In the genomic region with DNA sequence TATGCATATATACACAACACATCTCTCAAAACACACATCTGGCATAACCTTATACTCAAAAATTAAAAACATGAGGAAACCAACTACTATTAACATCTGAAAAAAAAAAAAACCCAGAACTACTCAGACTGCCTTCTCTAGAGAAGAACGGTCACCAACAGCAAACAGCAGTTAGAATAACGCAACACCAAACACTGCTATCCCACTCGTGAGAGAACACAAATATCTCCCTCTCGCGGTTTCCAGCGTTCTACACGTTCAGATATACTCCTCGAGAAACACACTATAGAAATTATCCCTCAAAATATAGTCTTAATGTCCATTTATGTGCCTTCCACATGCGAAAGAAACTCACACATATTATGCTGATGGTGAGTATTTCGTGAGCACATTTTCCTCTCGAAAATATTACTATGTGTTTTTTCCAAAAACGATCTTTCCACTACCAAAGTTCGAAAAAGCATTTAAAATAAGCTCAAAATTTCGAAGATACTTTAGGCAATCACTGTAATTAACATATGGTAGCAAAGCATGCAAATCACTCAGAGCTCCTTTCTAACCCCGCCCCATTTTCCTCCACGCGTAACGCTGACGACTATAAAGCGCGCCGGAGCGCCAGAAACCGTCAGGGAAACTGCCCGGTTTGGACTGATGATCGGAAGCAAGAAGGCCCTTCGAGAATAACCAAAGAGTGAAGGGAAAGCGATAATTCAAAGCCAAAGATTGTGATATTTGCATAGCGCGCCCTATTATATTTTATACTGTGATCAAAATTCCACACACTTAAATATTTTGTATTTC, we compare ENCODE assay signal across 1 cellular context.
TF ChIP-seq lines count a peak whose summit lies in the region.

No MANE protein-coding gene starts in this region.

TF ChIP-seq in GM12878, 131 proteins besides CTCF, POLR2A, EP300 and RAD21 (continued from another document and continues in another):
- TF ChIP-seq MLLT1 (IDR thresholded peaks at IDR 0.05) (peak; percentile 98), WRNIP1 (IDR thresholded peaks at IDR 0.05; ENCODE audit: borderline replicate concordance, low read depth, low read length) (no peak), TCF3 (IDR thresholded peaks at IDR 0.05; ENCODE audit: borderline replicate concordance, insufficient read depth, low read depth, low read length) (peak; percentile 99), BCLAF1 (IDR thresholded peaks at IDR 0.05) (peak; percentile 2; the same call in 1 of the 2 replicates), SP1 (IDR thresholded peaks at IDR 0.05; ENCODE audit: low read depth, low read length) (no peak), SMARCA5 (IDR thresholded peaks at IDR 0.05) (0 out of 2 replicates have a peak, but pooled peaks have one; percentile 16), POU2F2 (IDR thresholded peaks at IDR 0.05; ENCODE audit: borderline replicate concordance, low read depth, low read length) (peak; percentile 100), TCF12 (IDR thresholded peaks at IDR 0.05; ENCODE audit: low read depth, low read length) (peak; percentile 95), CREB1 (IDR thresholded peaks at IDR 0.05; ENCODE audit: low read depth) (peak; percentile 98), HSF1 (IDR thresholded peaks at IDR 0.05; ENCODE audit: low read depth, low read length) (0 out of 2 replicates have a peak, but pooled peaks have one; percentile 60), ZBTB40 (IDR thresholded peaks at IDR 0.05; ENCODE audit: borderline replicate concordance) (no peak), POLR2AphosphoS2 (IDR thresholded peaks at IDR 0.05; ENCODE audit: low read depth, low read length) (peak; percentile 100), LARP7 (IDR thresholded peaks at IDR 0.05) (no peak), ETV6 (conservative IDR thresholded peaks at IDR 0.05 in 1 of 2, IDR thresholded peaks at IDR 0.05 in 1 of 2; ENCODE audit: borderline replicate concordance in 1 of 2, low read depth in 1 of 2) (peak in 1 of 2 experiments; percentile 69), E4F1 (IDR thresholded peaks at IDR 0.05; ENCODE audit: borderline replicate concordance, partially characterized antibody) (no peak), ZNF384 (IDR thresholded peaks at IDR 0.05; ENCODE audit: borderline replicate concordance, low read depth, low read length) (peak; percentile 71; the same call in 1 of the 2 replicates)
- TF ChIP-seq, protein P1, sequence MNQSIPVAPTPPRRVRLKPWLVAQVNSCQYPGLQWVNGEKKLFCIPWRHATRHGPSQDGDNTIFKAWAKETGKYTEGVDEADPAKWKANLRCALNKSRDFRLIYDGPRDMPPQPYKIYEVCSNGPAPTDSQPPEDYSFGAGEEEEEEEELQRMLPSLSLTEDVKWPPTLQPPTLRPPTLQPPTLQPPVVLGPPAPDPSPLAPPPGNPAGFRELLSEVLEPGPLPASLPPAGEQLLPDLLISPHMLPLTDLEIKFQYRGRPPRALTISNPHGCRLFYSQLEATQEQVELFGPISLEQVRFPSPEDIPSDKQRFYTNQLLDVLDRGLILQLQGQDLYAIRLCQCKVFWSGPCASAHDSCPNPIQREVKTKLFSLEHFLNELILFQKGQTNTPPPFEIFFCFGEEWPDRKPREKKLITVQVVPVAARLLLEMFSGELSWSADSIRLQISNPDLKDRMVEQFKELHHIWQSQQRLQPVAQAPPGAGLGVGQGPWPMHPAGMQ (IDR thresholded peaks at IDR 0.05; ENCODE audit: borderline replicate concordance): peak; percentile 42; the same call in 1 of the 2 replicates
- TF ChIP-seq, protein P2, sequence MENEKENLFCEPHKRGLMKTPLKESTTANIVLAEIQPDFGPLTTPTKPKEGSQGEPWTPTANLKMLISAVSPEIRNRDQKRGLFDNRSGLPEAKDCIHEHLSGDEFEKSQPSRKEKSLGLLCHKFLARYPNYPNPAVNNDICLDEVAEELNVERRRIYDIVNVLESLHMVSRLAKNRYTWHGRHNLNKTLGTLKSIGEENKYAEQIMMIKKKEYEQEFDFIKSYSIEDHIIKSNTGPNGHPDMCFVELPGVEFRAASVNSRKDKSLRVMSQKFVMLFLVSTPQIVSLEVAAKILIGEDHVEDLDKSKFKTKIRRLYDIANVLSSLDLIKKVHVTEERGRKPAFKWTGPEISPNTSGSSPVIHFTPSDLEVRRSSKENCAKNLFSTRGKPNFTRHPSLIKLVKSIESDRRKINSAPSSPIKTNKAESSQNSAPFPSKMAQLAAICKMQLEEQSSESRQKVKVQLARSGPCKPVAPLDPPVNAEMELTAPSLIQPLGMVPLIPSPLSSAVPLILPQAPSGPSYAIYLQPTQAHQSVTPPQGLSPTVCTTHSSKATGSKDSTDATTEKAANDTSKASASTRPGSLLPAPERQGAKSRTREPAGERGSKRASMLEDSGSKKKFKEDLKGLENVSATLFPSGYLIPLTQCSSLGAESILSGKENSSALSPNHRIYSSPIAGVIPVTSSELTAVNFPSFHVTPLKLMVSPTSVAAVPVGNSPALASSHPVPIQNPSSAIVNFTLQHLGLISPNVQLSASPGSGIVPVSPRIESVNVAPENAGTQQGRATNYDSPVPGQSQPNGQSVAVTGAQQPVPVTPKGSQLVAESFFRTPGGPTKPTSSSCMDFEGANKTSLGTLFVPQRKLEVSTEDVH (IDR thresholded peaks at IDR 0.05; ENCODE audit: low read depth, partially characterized antibody): peak; percentile 20
- TF ChIP-seq, protein P3, sequence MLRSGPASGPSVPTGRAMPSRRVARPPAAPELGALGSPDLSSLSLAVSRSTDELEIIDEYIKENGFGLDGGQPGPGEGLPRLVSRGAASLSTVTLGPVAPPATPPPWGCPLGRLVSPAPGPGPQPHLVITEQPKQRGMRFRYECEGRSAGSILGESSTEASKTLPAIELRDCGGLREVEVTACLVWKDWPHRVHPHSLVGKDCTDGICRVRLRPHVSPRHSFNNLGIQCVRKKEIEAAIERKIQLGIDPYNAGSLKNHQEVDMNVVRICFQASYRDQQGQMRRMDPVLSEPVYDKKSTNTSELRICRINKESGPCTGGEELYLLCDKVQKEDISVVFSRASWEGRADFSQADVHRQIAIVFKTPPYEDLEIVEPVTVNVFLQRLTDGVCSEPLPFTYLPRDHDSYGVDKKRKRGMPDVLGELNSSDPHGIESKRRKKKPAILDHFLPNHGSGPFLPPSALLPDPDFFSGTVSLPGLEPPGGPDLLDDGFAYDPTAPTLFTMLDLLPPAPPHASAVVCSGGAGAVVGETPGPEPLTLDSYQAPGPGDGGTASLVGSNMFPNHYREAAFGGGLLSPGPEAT (IDR thresholded peaks at IDR 0.05; ENCODE audit: low read depth): peak; percentile 72; the same call in 1 of the 2 replicates
- TF ChIP-seq, protein P4, sequence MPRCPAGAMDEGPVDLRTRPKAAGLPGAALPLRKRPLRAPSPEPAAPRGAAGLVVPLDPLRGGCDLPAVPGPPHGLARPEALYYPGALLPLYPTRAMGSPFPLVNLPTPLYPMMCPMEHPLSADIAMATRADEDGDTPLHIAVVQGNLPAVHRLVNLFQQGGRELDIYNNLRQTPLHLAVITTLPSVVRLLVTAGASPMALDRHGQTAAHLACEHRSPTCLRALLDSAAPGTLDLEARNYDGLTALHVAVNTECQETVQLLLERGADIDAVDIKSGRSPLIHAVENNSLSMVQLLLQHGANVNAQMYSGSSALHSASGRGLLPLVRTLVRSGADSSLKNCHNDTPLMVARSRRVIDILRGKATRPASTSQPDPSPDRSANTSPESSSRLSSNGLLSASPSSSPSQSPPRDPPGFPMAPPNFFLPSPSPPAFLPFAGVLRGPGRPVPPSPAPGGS (IDR thresholded peaks at IDR 0.05; ENCODE audit: borderline replicate concordance, insufficient read depth, low read depth, low read length, poor library complexity, severe bottlenecking): peak; percentile 100
- TF ChIP-seq, protein P5, sequence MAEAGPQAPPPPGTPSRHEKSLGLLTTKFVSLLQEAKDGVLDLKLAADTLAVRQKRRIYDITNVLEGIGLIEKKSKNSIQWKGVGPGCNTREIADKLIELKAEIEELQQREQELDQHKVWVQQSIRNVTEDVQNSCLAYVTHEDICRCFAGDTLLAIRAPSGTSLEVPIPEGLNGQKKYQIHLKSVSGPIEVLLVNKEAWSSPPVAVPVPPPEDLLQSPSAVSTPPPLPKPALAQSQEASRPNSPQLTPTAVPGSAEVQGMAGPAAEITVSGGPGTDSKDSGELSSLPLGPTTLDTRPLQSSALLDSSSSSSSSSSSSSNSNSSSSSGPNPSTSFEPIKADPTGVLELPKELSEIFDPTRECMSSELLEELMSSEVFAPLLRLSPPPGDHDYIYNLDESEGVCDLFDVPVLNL (IDR thresholded peaks at IDR 0.05; ENCODE audit: low read depth, low read length): no peak
